In the genomic region with DNA sequence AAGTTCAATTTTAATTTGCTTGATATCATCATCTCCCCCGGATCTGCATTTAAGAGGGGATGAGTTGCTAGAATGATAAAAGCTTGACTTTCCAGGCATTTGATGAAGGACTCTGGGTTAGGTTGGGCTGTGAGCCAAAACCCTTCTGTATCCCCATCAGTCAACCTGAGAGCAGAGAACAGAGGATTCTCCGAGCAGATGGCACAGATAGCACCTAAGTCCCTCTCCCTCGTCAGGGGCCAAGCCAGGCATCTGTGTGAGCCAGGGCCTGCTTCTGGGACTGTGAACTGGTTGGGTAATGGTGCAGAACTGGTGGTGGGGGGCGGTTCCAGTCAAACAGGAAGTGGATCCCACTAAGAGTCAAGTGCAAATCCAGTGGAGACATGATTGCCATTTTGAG, we compare ENCODE assay signal across 22 cellular contexts.
DNase-seq lines count a peak whose midpoint lies in the region; ATAC-seq lines count a peak whose summit lies in the region.
"Had no signal": no experiment of that assay in that cellular context is flagged by ENCODE, and none has a peak within 500 bp of the region (broad histone marks: within the 10 kb centered on the region; RNA-seq: fewer than 3 reads in every experiment).

No MANE protein-coding gene starts in this region.

- peak overlapping the region; percentile 83 for H4K91ac ChIP-seq in mesenchymal stem cell (ENCODE audit: low read length)

- no peak overlapping the region for H2BK15ac ChIP-seq in mesenchymal stem cell (ENCODE audit: low read depth, poor library complexity, severe bottlenecking)

- peak overlapping the region; percentile 92 for H2BK120ac ChIP-seq in mesenchymal stem cell (ENCODE audit: low read depth, low read length)

- no peak overlapping the region for H2BK5ac ChIP-seq in mesenchymal stem cell (ENCODE audit: low read depth, low read length, poor library complexity, severe bottlenecking)

- H3K23ac ChIP-seq in mesenchymal stem cell (ENCODE audit: low read length in 2 of 2), result peak overlapping the region in 1 of 2 experiments; percentile 40

- peak overlapping the region in 1 of 2 experiments; percentile 96 for H3K14ac ChIP-seq in mesenchymal stem cell (ENCODE audit: low read length in 2 of 2)

- ATAC-seq in activated CD4-positive, CD25-positive, alpha-beta regulatory T cell treated with anti-CD3 and anti-CD28 coated beads, Interleukin-2, amount 50 U/mL, for 24 hours, result no peak
- ATAC-seq: Right ventricle myocardium inferior, SK-N-SH treated with all-trans-retinoic acid at 6 μM for 48 hours, T-helper 17 cell had no signal

- no peaks in the 10 kb centered on the region for H3K9me3 ChIP-seq in mesenchymal stem cell (ENCODE audit: control insufficient read depth, low read length)
- H3K9me3 ChIP-seq: SJCRH30 had no signal

- H3K27me3 ChIP-seq in mesenchymal stem cell (ENCODE audit: control insufficient read depth in 1 of 2, insufficient read depth in 1 of 2, low read length in 2 of 2), result peaks cover 0 to 2% of the 10 kb centered on the region in 2 experiments
- H3K27me3 ChIP-seq: SJCRH30 had no signal

- H3K4me1 ChIP-seq in mesenchymal stem cell (ENCODE audit: control insufficient read depth, insufficient read depth, low read depth, low read length), result peaks cover 3% of the 10 kb centered on the region
- H3K4me1 ChIP-seq: SJCRH30 had no signal

- H3K4ac ChIP-seq in mesenchymal stem cell (ENCODE audit: low read depth in 1 of 2, low read length in 2 of 2), result peak overlapping the region in 1 of 2 experiments; percentile 98

- H3K18ac ChIP-seq in mesenchymal stem cell (ENCODE audit: low read depth in 1 of 2, low read length in 2 of 2), result peak overlapping the region; percentile 68 to 93

- H3K79me1 ChIP-seq in mesenchymal stem cell (replicated peaks; ENCODE audit: low read length, poor library complexity, severe bottlenecking), result no peaks in the 10 kb centered on the region

- H3K9ac ChIP-seq in mesenchymal stem cell (ENCODE audit: low read length), result no peak overlapping the region

- no peak overlapping the region for H2AFZ ChIP-seq in mesenchymal stem cell (ENCODE audit: low read depth, low read length)
- H2AFZ ChIP-seq: PC-9 had no signal

- no peak overlapping the region for H2AK5ac ChIP-seq in mesenchymal stem cell (ENCODE audit: low read length, severe bottlenecking)

- no peak overlapping the region for H3K4me3 ChIP-seq in mesenchymal stem cell (ENCODE audit: insufficient read depth in 1 of 2, low read depth in 1 of 2, low read length in 2 of 2)
- H3K4me3 ChIP-seq: PC-9, SJCRH30 had no signal

- DNase-seq in NCI-H510A (lab: John Stamatoyannopoulos, UW) (peak; percentile 14), NCI-H510A treated with DMSO at 0.1 percent for 48 hours (lab: John Stamatoyannopoulos, UW) (no peak), G401 (ENCODE audit: low spot score) (peak; percentile 63), NCI-H2171 treated with DMSO at 0.1 percent for 48 hours (lab: John Stamatoyannopoulos, UW) (peak; percentile 65), mesenchymal stem cell (no peak), KG1 (lab: John Stamatoyannopoulos, UW) (no peak)
- DNase-seq: DND-41; HCEC 1CT; NCI-H1048; NCI-H1436; NCI-H2029; NCI-H446; NCI-H526 treated with DMSO at 0.1 percent for 48 hours; NK-92 treated with Interleukin-12 subunit alpha and Interleukin-12 subunit beta, amount 100 ng/mL, for 24 hours; PC-9; SJCRH30; T-helper 17 cell; T1000 had no signal

- H2BK12ac ChIP-seq in mesenchymal stem cell (ENCODE audit: low read length in 2 of 2), result peak overlapping the region; percentile 46 to 100

- no peak overlapping the region for H4K8ac ChIP-seq in mesenchymal stem cell (ENCODE audit: low read length)

- no peaks in the 10 kb centered on the region for H3K36me3 ChIP-seq in mesenchymal stem cell (ENCODE audit: control insufficient read depth in 1 of 2, insufficient read depth in 2 of 2, low read depth in 1 of 2, low read length in 2 of 2)
- H3K36me3 ChIP-seq: SJCRH30 had no signal

- in situ Hi-C loops in G401 (cut with HindIII; ENCODE audit: low sequenced_read_pairs), result no loop called here

- no peak overlapping the region for H3K27ac ChIP-seq in mesenchymal stem cell (ENCODE audit: low read length, poor library complexity, severe bottlenecking)
- H3K27ac ChIP-seq: HL-60, PC-9, SJCRH30 had no signal

- WGBS in mesenchymal stem cell, result 97% methylated on average over 4 of the region's 4 CpGs

- no peak overlapping the region for H3K4me2 ChIP-seq in mesenchymal stem cell (ENCODE audit: low read length, poor library complexity, severe bottlenecking)
- H3K4me2 ChIP-seq: PC-9 had no signal

Comparison
In these comparisons a context has a peak if more than half of its experiments do, and no peak if none do; other contexts are left out.
1. DNase-seq: peak in NCI-H510A (single experiment), G401 (single experiment) and NCI-H2171 treated with DMSO at 0.1 percent for 48 hours (single experiment); none in NCI-H510A treated with DMSO at 0.1 percent for 48 hours (single experiment), mesenchymal stem cell (single experiment) and KG1 (single experiment).